In the genomic region with DNA sequence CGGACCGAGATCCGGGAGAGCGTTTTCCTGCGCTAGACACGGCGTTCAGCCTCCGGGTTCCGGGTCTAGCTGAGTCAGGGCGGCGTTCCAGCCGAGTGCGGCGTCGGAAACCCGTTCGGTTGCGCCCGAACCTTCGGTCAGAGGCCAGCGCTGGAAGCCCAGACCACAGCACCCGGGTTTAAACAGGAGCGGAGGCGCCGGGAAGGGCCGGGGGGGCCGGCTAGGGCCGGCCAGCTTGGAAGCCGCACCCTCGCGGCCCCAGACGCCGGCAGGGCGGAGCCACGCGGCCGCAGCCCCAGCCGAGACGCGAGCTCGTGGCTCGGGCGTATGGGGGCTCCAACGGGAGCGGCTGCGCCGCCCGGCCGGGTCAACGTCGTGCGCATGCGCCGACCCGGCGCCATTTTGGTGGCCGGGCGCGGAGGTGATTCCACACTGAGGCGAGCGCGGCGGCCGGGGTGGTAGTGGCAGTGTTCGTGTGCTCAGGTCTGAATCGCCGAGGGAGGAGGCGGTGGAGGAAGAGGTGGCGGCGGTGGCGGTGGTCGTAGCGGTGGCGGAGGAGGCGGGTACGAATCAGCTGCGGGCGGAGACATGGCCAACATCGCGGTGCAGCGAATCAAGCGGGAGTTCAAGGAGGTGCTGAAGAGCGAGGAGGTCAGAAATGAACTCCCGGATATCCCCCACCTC, we compare ENCODE assay signal across 8 cellular contexts. TPM values are rescaled to one million over a fixed set of nuclear protein-coding genes. Genes with fewer than 3 reads are reported as not detected.
DNase-seq lines count a peak whose midpoint lies in the region; ATAC-seq and TF ChIP-seq lines count a peak whose summit lies in the region.

A gene with protein sequence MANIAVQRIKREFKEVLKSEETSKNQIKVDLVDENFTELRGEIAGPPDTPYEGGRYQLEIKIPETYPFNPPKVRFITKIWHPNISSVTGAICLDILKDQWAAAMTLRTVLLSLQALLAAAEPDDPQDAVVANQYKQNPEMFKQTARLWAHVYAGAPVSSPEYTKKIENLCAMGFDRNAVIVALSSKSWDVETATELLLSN (plus strand): TSS at position 397 of the 684 bp plus-strand sequence. CDS start 192 bp downstream, at position 589.

- peaks cover 24% of the 10 kb centered on the region for H3K4me1 Mint-ChIP-seq in activated CD4-positive, alpha-beta T cell treated with anti-CD3 and anti-CD28 coated beads, Interleukin-2, amount 10 ng/mL, durations not matched to agents 24 days and 14 days

- peaks cover 18% of the 10 kb centered on the region for H3K36me3 Mint-ChIP-seq in activated CD4-positive, alpha-beta T cell treated with anti-CD3 and anti-CD28 coated beads, Interleukin-2, amount 10 ng/mL, durations not matched to agents 24 days and 14 days (ENCODE audit: low read depth)

- H3K9me3 Mint-ChIP-seq in activated CD4-positive, alpha-beta T cell treated with anti-CD3 and anti-CD28 coated beads, Interleukin-2, amount 10 ng/mL, durations not matched to agents 24 days and 14 days: no peaks in the 10 kb centered on the region

- DNase-seq in AG20443 (ENCODE audit: low spot score) (peak; percentile 99), NCI-H510A (lab: John Stamatoyannopoulos, UW) (peak; percentile 75), coronary artery (ENCODE audit: low spot score) (peak; percentile 91), left kidney (ENCODE audit: low read depth, low spot score) (peak; percentile 96)
- DNase-seq in activated CD4-positive, alpha-beta T cell treated with anti-CD3 and anti-CD28 coated beads, Interleukin-2, amount 10 ng/mL, durations not matched to agents 24 days and 14 days: peak; percentile 98
- peak; percentile 90 for DNase-seq in stimulated activated CD4-positive, alpha-beta T cell treated with anti-CD3 and anti-CD28 coated beads, Interleukin-2, amount 100 ng/mL, for 24 hours

- intact Hi-C loops in activated CD4-positive, alpha-beta T cell treated with anti-CD3 and anti-CD28 coated beads, Interleukin-2, amount 10 ng/mL, durations not matched to agents 24 days and 14 days (cut with micrococcal nuclease): loop anchor here (2.0 to 10.0 kb wide), 7 partner anchors 59 to 629 kb away; a partner anchor contains a TSS

- peak within 1 kb of the TSS; percentile 82 to 98 for H3K27ac ChIP-seq in coronary artery

- H3K4me3 Mint-ChIP-seq in activated CD4-positive, alpha-beta T cell treated with anti-CD3 and anti-CD28 coated beads, Interleukin-2, amount 10 ng/mL, durations not matched to agents 24 days and 14 days: peak within 1 kb of the TSS; percentile 99

- peak within 1 kb of the TSS; percentile 99 for H3K27ac Mint-ChIP-seq in activated CD4-positive, alpha-beta T cell treated with anti-CD3 and anti-CD28 coated beads, Interleukin-2, amount 10 ng/mL, durations not matched to agents 24 days and 14 days

- TF ChIP-seq CTCF in coronary artery (IDR thresholded peaks at IDR 0.05): no peak

- peak within 1 kb of the TSS; percentile 98 for H3K4me3 ChIP-seq in coronary artery

- peak; percentile 95 for TF ChIP-seq POLR2A in GM19193 (IDR thresholded peaks at IDR 0.05; ENCODE audit: extremely low read depth, insufficient read depth, insufficient read length)

- H3K27me3 Mint-ChIP-seq in activated CD4-positive, alpha-beta T cell treated with anti-CD3 and anti-CD28 coated beads, Interleukin-2, amount 10 ng/mL, durations not matched to agents 24 days and 14 days: no peaks in the 10 kb centered on the region

- ATAC-seq in HG03432 (IDR thresholded peaks at IDR 0.05; ENCODE audit: unreplicated experiment): peak; percentile 91

RNA-seq across cellular contexts. Expression of the gene that starts here (rescaled TPM):
- 99.4 and 106 TPM in 2 replicates for total RNA-seq in activated CD4-positive, alpha-beta T cell treated with anti-CD3 and anti-CD28 coated beads, Interleukin-2, amount 10 ng/mL, durations not matched to agents 24 days and 14 days

Comparison
In these comparisons a context has a peak if more than half of its experiments do, and no peak if none do; other contexts are left out.
1. Peak in every context shown above with its lines: DNase-seq, ATAC-seq, H3K4me3 ChIP-seq and H3K27ac ChIP-seq.